In the genomic region with DNA sequence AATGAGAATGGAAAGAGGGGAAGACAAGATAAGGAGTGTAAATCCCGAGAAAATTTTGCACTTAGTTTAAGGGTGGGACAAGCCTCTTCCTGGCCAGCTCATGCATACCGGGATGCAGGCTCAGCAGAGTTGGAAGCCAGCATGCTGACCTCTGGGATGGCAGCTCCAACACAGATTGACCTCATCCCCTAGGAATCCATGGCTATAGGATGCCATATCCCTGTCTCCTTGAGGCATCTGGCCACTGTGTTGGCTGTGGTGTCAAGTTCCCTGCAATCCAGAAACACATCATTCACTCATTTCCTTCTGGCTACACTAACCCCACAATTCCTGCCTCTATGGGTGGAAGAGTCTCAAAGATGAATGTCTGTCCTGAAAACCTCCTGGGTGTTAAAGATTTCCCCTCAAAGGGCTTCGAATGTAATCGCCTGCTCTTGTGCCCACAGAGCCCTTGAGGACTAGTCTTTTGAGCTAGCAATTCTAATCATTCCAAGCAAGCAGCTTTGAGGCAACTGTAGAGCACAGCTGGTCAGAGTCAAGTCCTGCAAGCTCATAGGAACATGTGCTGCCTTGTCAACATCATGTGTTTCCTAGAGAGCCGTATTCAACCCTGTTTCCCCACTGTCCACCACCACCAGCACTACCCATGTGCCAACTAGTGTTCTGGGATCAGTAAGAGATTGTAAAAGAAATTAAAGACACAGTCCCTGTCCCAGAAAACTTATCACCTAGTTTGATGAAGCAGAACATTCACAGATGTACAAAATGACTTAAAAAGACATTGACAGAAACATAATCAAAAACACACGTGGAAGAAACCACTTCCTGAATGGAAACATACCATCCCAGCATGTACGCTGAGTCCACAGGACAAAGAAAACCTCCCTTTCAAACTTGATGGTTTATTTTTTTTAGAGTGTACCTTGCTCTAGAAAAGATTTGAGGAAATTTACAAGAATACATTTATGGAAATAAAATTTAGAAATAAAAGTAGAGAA, we compare ENCODE assay signal across 1 cellular context.
TF ChIP-seq lines count a peak whose summit lies in the region.

No MANE protein-coding gene starts in this region.

TF ChIP-seq in SK-N-SH treated with all-trans-retinoic acid at 6 μM for 48 hours, 23 proteins besides CTCF, POLR2A, EP300 and RAD21 (continued from another document):
- TF ChIP-seq TCF4 (CRISPR knock-in tag; IDR thresholded peaks at IDR 0.05; ENCODE audit: borderline replicate concordance) (no peak), ZC3H10 (CRISPR knock-in tag; IDR thresholded peaks at IDR 0.05) (no peak)
